1 cellular context compared by ENCODE assay signal in the genomic region with DNA sequence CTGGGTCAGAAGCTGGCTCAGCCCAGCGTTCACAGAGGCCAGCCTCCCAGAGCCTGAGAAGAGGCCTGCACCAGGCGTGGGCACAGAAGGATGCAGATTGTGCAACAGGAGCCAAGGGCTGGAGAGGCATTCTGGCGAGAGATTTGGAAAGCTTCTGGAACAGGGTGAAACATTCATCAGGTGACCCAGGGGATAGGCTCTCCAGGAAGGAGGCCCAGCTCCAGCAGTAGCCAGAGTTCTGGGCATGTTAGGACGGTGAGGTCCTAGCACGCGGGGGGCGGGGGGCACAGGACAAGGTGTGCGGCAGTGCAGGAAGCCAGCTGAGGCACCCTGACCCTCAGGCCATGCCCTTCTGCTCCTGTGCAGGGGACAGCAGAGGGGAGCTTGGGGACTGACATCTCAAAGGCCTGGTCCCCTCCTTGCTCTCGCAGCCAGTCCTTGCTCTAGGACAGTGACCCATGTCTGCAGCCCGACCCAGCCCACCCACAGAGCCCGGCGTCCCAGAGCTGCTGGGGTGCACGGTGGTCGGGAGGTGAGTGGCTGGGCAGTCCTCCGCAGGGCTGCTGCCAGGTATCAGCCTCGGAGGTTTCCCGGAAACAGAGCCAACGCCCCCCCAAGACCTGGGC.
TF ChIP-seq lines count a peak whose summit lies in the region.

No MANE protein-coding gene starts in this region.

TF ChIP-seq in SK-N-SH, 30 proteins besides CTCF, POLR2A, EP300 and RAD21 (continued from another document):
- TF ChIP-seq, protein P1, sequence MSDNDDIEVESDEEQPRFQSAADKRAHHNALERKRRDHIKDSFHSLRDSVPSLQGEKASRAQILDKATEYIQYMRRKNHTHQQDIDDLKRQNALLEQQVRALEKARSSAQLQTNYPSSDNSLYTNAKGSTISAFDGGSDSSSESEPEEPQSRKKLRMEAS (IDR thresholded peaks at IDR 0.05; ENCODE audit: low read depth), result no peak
- TF ChIP-seq JUND (IDR thresholded peaks at IDR 0.05), result no peak
- no peak for TF ChIP-seq RFX5 (IDR thresholded peaks at IDR 0.05; ENCODE audit: low read length)
- no peak for TF ChIP-seq FOSL2 (IDR thresholded peaks at IDR 0.05; ENCODE audit: borderline replicate concordance, low read depth)
- TF ChIP-seq, protein P2, sequence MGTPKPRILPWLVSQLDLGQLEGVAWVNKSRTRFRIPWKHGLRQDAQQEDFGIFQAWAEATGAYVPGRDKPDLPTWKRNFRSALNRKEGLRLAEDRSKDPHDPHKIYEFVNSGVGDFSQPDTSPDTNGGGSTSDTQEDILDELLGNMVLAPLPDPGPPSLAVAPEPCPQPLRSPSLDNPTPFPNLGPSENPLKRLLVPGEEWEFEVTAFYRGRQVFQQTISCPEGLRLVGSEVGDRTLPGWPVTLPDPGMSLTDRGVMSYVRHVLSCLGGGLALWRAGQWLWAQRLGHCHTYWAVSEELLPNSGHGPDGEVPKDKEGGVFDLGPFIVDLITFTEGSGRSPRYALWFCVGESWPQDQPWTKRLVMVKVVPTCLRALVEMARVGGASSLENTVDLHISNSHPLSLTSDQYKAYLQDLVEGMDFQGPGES (IDR thresholded peaks at IDR 0.05; ENCODE audit: low read depth, low read length), result no peak
- TF ChIP-seq RCOR1 (IDR thresholded peaks at IDR 0.05; ENCODE audit: low read length), result no peak
- TF ChIP-seq, protein P3, sequence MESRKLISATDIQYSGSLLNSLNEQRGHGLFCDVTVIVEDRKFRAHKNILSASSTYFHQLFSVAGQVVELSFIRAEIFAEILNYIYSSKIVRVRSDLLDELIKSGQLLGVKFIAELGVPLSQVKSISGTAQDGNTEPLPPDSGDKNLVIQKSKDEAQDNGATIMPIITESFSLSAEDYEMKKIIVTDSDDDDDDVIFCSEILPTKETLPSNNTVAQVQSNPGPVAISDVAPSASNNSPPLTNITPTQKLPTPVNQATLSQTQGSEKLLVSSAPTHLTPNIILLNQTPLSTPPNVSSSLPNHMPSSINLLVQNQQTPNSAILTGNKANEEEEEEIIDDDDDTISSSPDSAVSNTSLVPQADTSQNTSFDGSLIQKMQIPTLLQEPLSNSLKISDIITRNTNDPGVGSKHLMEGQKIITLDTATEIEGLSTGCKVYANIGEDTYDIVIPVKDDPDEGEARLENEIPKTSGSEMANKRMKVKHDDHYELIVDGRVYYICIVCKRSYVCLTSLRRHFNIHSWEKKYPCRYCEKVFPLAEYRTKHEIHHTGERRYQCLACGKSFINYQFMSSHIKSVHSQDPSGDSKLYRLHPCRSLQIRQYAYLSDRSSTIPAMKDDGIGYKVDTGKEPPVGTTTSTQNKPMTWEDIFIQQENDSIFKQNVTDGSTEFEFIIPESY (IDR thresholded peaks at IDR 0.05; ENCODE audit: borderline replicate concordance, low read depth), result no peak
- TF ChIP-seq TCF12 (IDR thresholded peaks at IDR 0.05), result no peak
- TF ChIP-seq FOXJ3 (CRISPR knock-in tag; IDR thresholded peaks at IDR 0.05), result no peak
- TF ChIP-seq, protein P4, sequence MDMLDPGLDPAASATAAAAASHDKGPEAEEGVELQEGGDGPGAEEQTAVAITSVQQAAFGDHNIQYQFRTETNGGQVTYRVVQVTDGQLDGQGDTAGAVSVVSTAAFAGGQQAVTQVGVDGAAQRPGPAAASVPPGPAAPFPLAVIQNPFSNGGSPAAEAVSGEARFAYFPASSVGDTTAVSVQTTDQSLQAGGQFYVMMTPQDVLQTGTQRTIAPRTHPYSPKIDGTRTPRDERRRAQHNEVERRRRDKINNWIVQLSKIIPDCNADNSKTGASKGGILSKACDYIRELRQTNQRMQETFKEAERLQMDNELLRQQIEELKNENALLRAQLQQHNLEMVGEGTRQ (IDR thresholded peaks at IDR 0.05; ENCODE audit: borderline replicate concordance, low read depth, low read length), result no peak
- no peak for TF ChIP-seq FOXM1 (IDR thresholded peaks at IDR 0.05; ENCODE audit: low read depth)
- TF ChIP-seq POLR2AphosphoS5 (IDR thresholded peaks at IDR 0.05; ENCODE audit: low read depth, low read length), result no peak
- no peak for TF ChIP-seq NRF1 (IDR thresholded peaks at IDR 0.05; ENCODE audit: low read depth, low read length)
- no peak for TF ChIP-seq SMC3 (IDR thresholded peaks at IDR 0.05; ENCODE audit: low read depth, low read length)
